Comparison of ENCODE assay signal across 1 cellular context in the genomic region with DNA sequence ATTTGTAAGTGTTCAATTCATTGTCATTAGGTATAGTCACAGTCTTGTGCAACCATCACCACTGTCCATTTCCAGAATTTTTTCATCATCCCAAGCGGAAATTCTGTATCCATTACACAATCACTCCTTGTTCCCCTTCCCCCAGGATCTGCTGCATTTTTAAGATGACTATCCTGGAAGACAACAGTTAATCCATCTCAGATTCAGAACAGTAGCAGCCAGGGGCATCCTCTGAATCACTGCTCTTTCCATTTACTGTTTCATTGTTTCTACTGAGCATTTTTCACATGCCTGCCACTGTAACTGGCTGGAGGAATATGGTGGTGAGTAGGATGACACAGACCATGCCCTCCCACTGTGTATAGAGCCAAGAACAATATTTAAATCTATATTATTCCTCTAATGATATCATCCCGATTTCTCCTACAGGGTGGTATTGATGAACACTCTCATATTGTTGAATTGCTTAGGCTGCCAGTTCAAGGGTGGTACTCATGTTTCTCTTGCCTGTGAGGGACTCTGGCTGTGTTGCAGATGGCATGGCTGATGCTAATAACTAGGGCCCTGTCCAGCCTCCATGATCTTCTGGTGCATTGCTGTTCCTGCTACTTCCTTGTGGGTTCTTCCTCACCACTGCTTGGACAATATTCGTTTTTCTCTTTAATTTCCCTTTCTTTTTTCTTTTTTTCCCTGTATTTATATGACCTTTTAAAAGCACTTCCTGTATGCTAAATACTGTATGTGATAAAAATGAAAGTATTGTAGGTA.
TF ChIP-seq lines count a peak whose summit lies in the region.

No MANE protein-coding gene starts in this region.

TF ChIP-seq in H1, 55 proteins besides CTCF, POLR2A, EP300 and RAD21 (continued from another document):
- no peak for TF ChIP-seq BRCA1 (IDR thresholded peaks at IDR 0.05; ENCODE audit: low read depth, low read length)
- TF ChIP-seq GTF2F1 (IDR thresholded peaks at IDR 0.05; ENCODE audit: borderline replicate concordance, low read depth, low read length) = no peak
- TF ChIP-seq, protein P1, sequence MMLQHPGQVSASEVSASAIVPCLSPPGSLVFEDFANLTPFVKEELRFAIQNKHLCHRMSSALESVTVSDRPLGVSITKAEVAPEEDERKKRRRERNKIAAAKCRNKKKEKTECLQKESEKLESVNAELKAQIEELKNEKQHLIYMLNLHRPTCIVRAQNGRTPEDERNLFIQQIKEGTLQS (IDR thresholded peaks at IDR 0.05; ENCODE audit: insufficient read depth, low read depth, low read length) = no peak
- TF ChIP-seq KDM5A (IDR thresholded peaks at IDR 0.05; ENCODE audit: low read length) = no peak
- no peak for TF ChIP-seq HDAC6 (IDR thresholded peaks at IDR 0.05; ENCODE audit: low read depth, low read length)
- no peak for TF ChIP-seq TAF1 (IDR thresholded peaks at IDR 0.05; ENCODE audit: low read depth, low read length)
- TF ChIP-seq BCL11A (IDR thresholded peaks at IDR 0.05; ENCODE audit: low read depth in 2 of 2, low read length in 2 of 2) = no peak
- TF ChIP-seq SUZ12 (IDR thresholded peaks at IDR 0.05; ENCODE audit: low read length) = no peak
